Comparison of ENCODE assay signal across 8 cellular contexts in genomic region chr2:32010670-32011565, GRCh38.
DNase-seq lines count a peak whose midpoint lies in the region; ATAC-seq and TF ChIP-seq lines count a peak whose summit lies in the region.

MEMO1 (minus strand) TSS chr2:32011008; CDS start chr2:32010247, 761 bp downstream.

- peak within 1 kb of the TSS; percentile 92 for H3K4me3 Mint-ChIP-seq in central memory CD8-positive, alpha-beta T cell

- no peaks in the 10 kb centered on the region for H3K27me3 Mint-ChIP-seq in central memory CD8-positive, alpha-beta T cell

- peaks cover 11% of the 10 kb centered on the region for H3K36me3 Mint-ChIP-seq in central memory CD8-positive, alpha-beta T cell (ENCODE audit: insufficient read depth)

- H3K4me1 Mint-ChIP-seq in central memory CD8-positive, alpha-beta T cell = peaks cover 38% of the 10 kb centered on the region

- no peaks in the 10 kb centered on the region for H3K9me3 Mint-ChIP-seq in central memory CD8-positive, alpha-beta T cell

- peak; percentile 95 for TF ChIP-seq POLR2A in GM19099 (IDR thresholded peaks at IDR 0.05; ENCODE audit: extremely low read depth, insufficient read length, low read depth)

- peak; percentile 94 for DNase-seq in Ammon's horn (ENCODE audit: low spot score)
- DNase-seq in NCI-H446 treated with DMSO at 0.1 percent for 48 hours (lab: John Stamatoyannopoulos, UW) = peak; percentile 89
- peak; percentile 80 to 83 for DNase-seq in central memory CD8-positive, alpha-beta T cell (ENCODE audit: low spot score in 2 of 2)
- peak; percentile 98 for DNase-seq in islet precursor cell
- peak; percentile 93 for DNase-seq in stimulated activated CD4-positive, alpha-beta T cell treated with anti-CD3 and anti-CD28 coated beads, Interleukin-12 subunit alpha, Interleukin-12 subunit beta, amount 100 ng/mL, for 4 hours

- ATAC-seq in HG03378 (IDR thresholded peaks at IDR 0.05; ENCODE audit: unreplicated experiment) = peak; percentile 69
- ATAC-seq in activated CD4-positive, CD25-positive, alpha-beta regulatory T cell treated with anti-CD3 and anti-CD28 coated beads, Interleukin-2, amount 50 U/mL, for 24 hours = peak; percentile 74 to 75
- peak; percentile 76 for ATAC-seq in central memory CD8-positive, alpha-beta T cell (replicated peaks; ENCODE audit: extremely low read depth, poor library complexity, severe bottlenecking)

- H3K27ac Mint-ChIP-seq in central memory CD8-positive, alpha-beta T cell (ENCODE audit: low read depth) = peak within 1 kb of the TSS; percentile 78

Comparison
In these comparisons a context has a peak if more than half of its experiments do, and no peak if none do; other contexts are left out.
1. Peak in every context shown above with its lines: DNase-seq and ATAC-seq.